Comparison of ENCODE assay signal across 8 cellular contexts in the genomic region with DNA sequence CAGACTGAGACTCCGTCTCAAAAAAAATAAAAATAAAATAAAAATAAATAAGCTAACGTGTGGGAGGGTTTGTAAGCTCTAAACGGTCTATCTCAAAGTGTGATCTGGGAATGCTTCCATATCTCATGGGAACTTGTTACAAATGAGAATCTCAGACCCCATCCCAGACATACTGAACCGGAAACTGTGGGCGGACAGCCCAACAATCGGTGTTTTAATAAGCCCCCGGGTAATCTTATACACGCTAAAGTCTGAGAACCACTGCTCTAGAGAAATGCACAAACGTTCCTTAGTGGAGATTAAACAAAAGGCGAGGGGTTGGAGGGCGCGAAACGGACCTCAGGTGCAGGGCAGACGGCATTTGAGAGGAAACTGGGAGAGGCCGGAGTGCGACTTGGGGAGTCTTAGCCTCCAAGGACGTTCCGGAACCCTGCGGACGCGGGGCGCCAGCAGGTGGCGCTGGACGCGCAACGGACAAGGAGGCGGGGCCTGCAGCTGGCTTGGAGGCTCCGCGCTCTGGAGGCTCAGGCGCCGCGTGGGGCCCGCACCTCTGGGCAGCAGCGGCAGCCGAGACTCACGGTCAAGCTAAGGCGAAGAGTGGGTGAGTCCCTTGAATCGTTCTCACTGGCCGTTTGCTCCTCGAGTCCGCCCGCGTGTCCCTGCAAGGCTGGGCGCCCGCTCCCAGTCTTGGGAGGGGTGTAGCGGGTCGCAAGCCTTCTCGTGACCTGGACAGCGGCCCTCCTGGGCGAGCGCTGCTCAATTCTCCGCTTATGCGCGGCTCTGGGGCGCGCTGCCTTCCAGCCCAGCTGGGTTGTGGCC. TPM values are rescaled to one million over a fixed set of nuclear protein-coding genes. Genes with fewer than 3 reads are reported as not detected.
DNase-seq lines count a peak whose midpoint lies in the region; FAIRE-seq and TF ChIP-seq lines count a peak whose summit lies in the region.
"Not testable (repeated sequence)": the region's sequence is repeated elsewhere in the genome, so short reads cannot be mapped to it uniquely, and the experiment has no call there.

A gene (plus strand): TSS at position 527 of the 819 bp plus-strand sequence. CDS start 5,320 bp downstream, outside the sequence.

- DNase-seq in GF-D8 (lab: John Stamatoyannopoulos, UW) (peak; percentile 11), HAP-1 (ENCODE audit: low spot score in 2 of 2) (peak; percentile 79 to 94), LoVo (ENCODE audit: low spot score) (peak; percentile 94), SK-MEL-5 (ENCODE audit: low read depth, low spot score) (peak; percentile 93), frontal cortex (ENCODE audit: low spot score in 2 of 2) (peak; percentile 49 to 66), neural progenitor cell (ENCODE audit: low spot score) (peak; percentile 95)
- peak; percentile 88 for DNase-seq in activated naive CD4-positive, alpha-beta T cell treated with Interleukin-2 at 50 U/mL for 16 hours

- not testable (repeated sequence) for H3F3A ChIP-seq in neural progenitor cell (ENCODE audit: low read depth)

- not testable (repeated sequence) for H3K79me2 ChIP-seq in neural progenitor cell (ENCODE audit: low read depth)

- H3K27me3 Mint-ChIP-seq in neural progenitor cell (ENCODE audit: insufficient read depth, low read depth), result not testable (repeated sequence)
- peaks cover 34% of the 10 kb centered on the region for H3K27me3 Mint-ChIP-seq in stimulated activated naive CD8-positive, alpha-beta T cell treated with anti-CD3 and anti-CD28 coated beads, Interleukin-15, Interleukin-2, amounts not matched to agents 100 ng/mL and 50 ng/mL, for 24 hours

- not testable (repeated sequence) for H3K4me1 Mint-ChIP-seq in neural progenitor cell; stimulated activated naive CD8-positive, alpha-beta T cell treated with anti-CD3 and anti-CD28 coated beads, Interleukin-15, Interleukin-2, amounts not matched to agents 100 ng/mL and 50 ng/mL, for 24 hours (ENCODE audit: low read depth)

- H3K9ac ChIP-seq in neural progenitor cell, result not testable (repeated sequence)

- H3K4me3 ChIP-seq in HAP-1 (peak within 1 kb of the TSS; percentile 50), neural progenitor cell (peak within 1 kb of the TSS; percentile 53)

- peak within 1 kb of the TSS; percentile 77 for H3K4me3 Mint-ChIP-seq in neural progenitor cell
- H3K4me3 Mint-ChIP-seq in stimulated activated naive CD8-positive, alpha-beta T cell treated with anti-CD3 and anti-CD28 coated beads, Interleukin-15, Interleukin-2, amounts not matched to agents 100 ng/mL and 50 ng/mL, for 24 hours, result peak within 1 kb of the TSS; percentile 58

- H4K20me1 ChIP-seq in neural progenitor cell (ENCODE audit: low read depth), result not testable (repeated sequence)

- not testable (repeated sequence) for H3K9me3 ChIP-seq in HAP-1; neural progenitor cell (ENCODE audit: low read depth)

- H3K27ac Mint-ChIP-seq in neural progenitor cell, result peak within 1 kb of the TSS; percentile 3
- not testable (repeated sequence) for H3K27ac Mint-ChIP-seq in stimulated activated naive CD8-positive, alpha-beta T cell treated with anti-CD3 and anti-CD28 coated beads, Interleukin-15, Interleukin-2, amounts not matched to agents 100 ng/mL and 50 ng/mL, for 24 hours

- H3K36me3 Mint-ChIP-seq in neural progenitor cell; stimulated activated naive CD8-positive, alpha-beta T cell treated with anti-CD3 and anti-CD28 coated beads, Interleukin-15, Interleukin-2, amounts not matched to agents 100 ng/mL and 50 ng/mL, for 24 hours (ENCODE audit: low read depth): not testable (repeated sequence)

- H3K9me3 Mint-ChIP-seq in neural progenitor cell; stimulated activated naive CD8-positive, alpha-beta T cell treated with anti-CD3 and anti-CD28 coated beads, Interleukin-15, Interleukin-2, amounts not matched to agents 100 ng/mL and 50 ng/mL, for 24 hours: not testable (repeated sequence)

- H3K27ac ChIP-seq in neural progenitor cell, result not testable (repeated sequence)

- H3K4me2 ChIP-seq in neural progenitor cell, result peak within 1 kb of the TSS; percentile 81

- TF ChIP-seq CTCF in neural progenitor cell (IDR thresholded peaks at IDR 0.05), result peak; percentile 82

- H3K27me3 ChIP-seq in HAP-1 (ENCODE audit: low read depth), result not testable (repeated sequence)
- peaks cover 23% of the 10 kb centered on the region for H3K27me3 ChIP-seq in neural progenitor cell

- not testable (repeated sequence) for H3K36me3 ChIP-seq in HAP-1 (replicated peaks); neural progenitor cell

- peak within 1 kb of the TSS; percentile 91 for H2AFZ ChIP-seq in neural progenitor cell (replicated peaks)

- in situ Hi-C loops in HAP-1 (cut with MboI; ENCODE audit: low sequenced_read_pairs), result loop anchor here (10.0 to 25.0 kb wide), 2 partner anchors 108 to 281 kb away; no protein-coding TSS in a partner anchor
- in situ Hi-C loops in SK-MEL-5 (cut with HindIII; ENCODE audit: low pct_unique_long_range_greater_than_20kb, low sequenced_read_pairs), result not testable (repeated sequence)

- FAIRE-seq in frontal cortex (lab: Jason Lieb, UNC), result not testable (repeated sequence)

- H3K4me1 ChIP-seq in HAP-1, result peaks cover 17% of the 10 kb centered on the region
- not testable (repeated sequence) for H3K4me1 ChIP-seq in neural progenitor cell

RNA-seq across cellular contexts. Expression of the gene that starts here (rescaled TPM):
- total RNA-seq in SK-MEL-5 (2014; rRNA removed; shearing (Covaris generic)), result 20.3 and 20.7 TPM in 2 replicates
- 20.7 and 21.9 TPM in 2 replicates for polyA plus RNA-seq in SK-MEL-5 (2015; cell fraction: cytosol; rRNA removed)
- 14.3 and 20.0 TPM in 2 replicates for polyA plus RNA-seq in SK-MEL-5 (2015; cell fraction: nucleus; rRNA removed)
- total RNA-seq in frontal cortex, result 0.82 TPM
- total RNA-seq in neural progenitor cell (ENCODE audit: low replicate concordance), result 1.5 and 2.3 TPM in 2 replicates

Comparison
In these comparisons a context has a peak if more than half of its experiments do, and no peak if none do; other contexts are left out.
1. Peak in DNase-seq in frontal cortex; RNA of the gene not detected or under 1 TPM.
2. DNase-seq: peak in every context shown above with its lines; median percentile 95 in neural progenitor cell; 94 in LoVo; 93 in SK-MEL-5; 88 in activated naive CD4-positive, alpha-beta T cell treated with Interleukin-2 at 50 U/mL for 16 hours; 86 in HAP-1; 58 in frontal cortex; 11 in GF-D8.